In genomic region chr20:32354592-32355416, GRCh38 we compare ENCODE assay signal across 9 cellular contexts. TPM values are rescaled to one million over a fixed set of nuclear protein-coding genes. Genes with fewer than 3 reads are reported as not detected.
A peak's percentile ranks its signal among the peaks of the same experiment; 100 is the strongest.
DNase-seq lines count a peak whose midpoint lies in the region; FAIRE-seq and TF ChIP-seq lines count a peak whose summit lies in the region.
"Had no signal": no experiment of that assay in that cellular context is flagged by ENCODE, and none has a peak within 500 bp of the region (broad histone marks: within the 10 kb centered on the region; RNA-seq: fewer than 3 reads in every experiment).

No MANE protein-coding gene starts in this region.

- H3K27me3 Mint-ChIP-seq in CD8-positive, alpha-beta memory T cell: peaks cover 0 to 9% of the 10 kb centered on the region in 2 donors

- FAIRE-seq in A204.1 (lab: Jason Lieb, UNC): peak; percentile 91
- FAIRE-seq in GM12891 (lab: Jason Lieb, UNC): peak; percentile 41
- no peak for FAIRE-seq in frontal cortex (lab: Jason Lieb, UNC)

- TF ChIP-seq POLR2A in GM12891 (IDR thresholded peaks at IDR 0.05; ENCODE audit: low read depth, low read length): 0 out of 2 replicates have a peak, but pooled peaks have one; percentile 9

- DNase-seq in GM12891 (ENCODE audit: insufficient read length, low spot score) (no peak), NCI-H69 (lab: John Stamatoyannopoulos, UW) (peak; percentile 30), epithelial cell of prostate (ENCODE audit: low read depth, low spot score) (no peak), frontal cortex (ENCODE audit: low spot score in 2 of 2) (no peak), SK-N-DZ (ENCODE audit: low spot score) (no peak), AG20443 (ENCODE audit: low spot score) (no peak)
- no peak for DNase-seq in CD8-positive, alpha-beta memory T cell
- DNase-seq: gastrocnemius medialis had no signal

- H3K27ac ChIP-seq in epithelial cell of prostate: peak overlapping the region; percentile 13
- H3K27ac ChIP-seq in CD8-positive, alpha-beta memory T cell (ENCODE audit: low read depth, low read length): no peak overlapping the region
- H3K27ac ChIP-seq: gastrocnemius medialis had no signal

- H3K36me3 ChIP-seq in CD8-positive, alpha-beta memory T cell (ENCODE audit: insufficient read depth, low read length): no peaks in the 10 kb centered on the region
- H3K36me3 ChIP-seq: gastrocnemius medialis had no signal

- no peaks in the 10 kb centered on the region for H3K9me3 Mint-ChIP-seq in CD8-positive, alpha-beta memory T cell

- POLR2A ChIA-PET in CD8-positive, alpha-beta memory T cell (lab: Charles Lee): interaction anchor here (0.6 kb wide), 1 partner anchor 33 kb away, joined by 4 read pairs; no protein-coding TSS in a partner anchor

- H3K27ac Mint-ChIP-seq in CD8-positive, alpha-beta memory T cell: peak overlapping the region in 3 of 8 donors; percentile 29 to 73 (median 42)

- H3K4me1 ChIP-seq in CD8-positive, alpha-beta memory T cell (ENCODE audit: insufficient read depth, low read length): peaks cover 8% of the 10 kb centered on the region

- H3K27me3 ChIP-seq in CD8-positive, alpha-beta memory T cell (ENCODE audit: insufficient read depth, low read length, poor library complexity, severe bottlenecking): no peaks in the 10 kb centered on the region
- H3K27me3 ChIP-seq: gastrocnemius medialis had no signal

- peak overlapping the region in 1 of 7 donors; percentile 49 for H3K4me3 Mint-ChIP-seq in CD8-positive, alpha-beta memory T cell

- peaks cover 12 to 20% (median 20%) of the 10 kb centered on the region in 3 donors for H3K4me1 Mint-ChIP-seq in CD8-positive, alpha-beta memory T cell

- no peaks in the 10 kb centered on the region for H3K9me3 ChIP-seq in CD8-positive, alpha-beta memory T cell (ENCODE audit: low read length)
- H3K9me3 ChIP-seq: gastrocnemius medialis had no signal

- CTCF ChIA-PET in CD8-positive, alpha-beta memory T cell (lab: Charles Lee): no interaction called here

- H3K36me3 Mint-ChIP-seq in CD8-positive, alpha-beta memory T cell: peaks cover 0 to 12% (median 2%) of the 10 kb centered on the region in 3 donors

- no peak overlapping the region for H3K4me3 ChIP-seq in CD8-positive, alpha-beta memory T cell (ENCODE audit: low read length)
- H3K4me3 ChIP-seq: gastrocnemius medialis had no signal

TF ChIP-seq in GM12891, 5 proteins besides CTCF, POLR2A, EP300 and RAD21:
- TF ChIP-seq POU2F2 (IDR thresholded peaks at IDR 0.05; ENCODE audit: low read depth, low read length) (no peak; the same call in 1 of the 2 replicates), PAX5 (IDR thresholded peaks at IDR 0.05; ENCODE audit: insufficient read depth, low read length, severe bottlenecking) (no peak), POLR2AphosphoS5 (IDR thresholded peaks at IDR 0.05; ENCODE audit: low read depth, low read length) (no peak), SPI1 (IDR thresholded peaks at IDR 0.05; ENCODE audit: low read depth, low read length) (no peak), TAF1 (IDR thresholded peaks at IDR 0.05; ENCODE audit: low read depth, low read length) (no peak)

RNA-seq across cellular contexts. Expression of gene ASXL1, which starts 3.3 kb away (rescaled TPM):
- 31.3 TPM for polyA plus RNA-seq in GM12891 (2012; ENCODE audit: low read depth, missing spikeins)
- total RNA-seq in frontal cortex: 64.8 TPM
- polyA plus RNA-seq in SK-N-DZ (2014; cell fraction: cytosol; rRNA removed): 46.2 and 80.1 TPM in 2 replicates
- 215 and 320 TPM in 2 replicates for polyA plus RNA-seq in SK-N-DZ (2014; cell fraction: nucleus; rRNA removed)
- 100 to 1,000 TPM; 131 to 133 TPM for total RNA-seq in CD8-positive, alpha-beta memory T cell
- polyA plus RNA-seq in CD8-positive, alpha-beta memory T cell: 19.8 TPM
